8 cellular contexts compared by ENCODE assay signal in genomic region chr6:7673063-7673536, GRCh38. TPM values are rescaled to one million over a fixed set of nuclear protein-coding genes. Genes with fewer than 3 reads are reported as not detected.
DNase-seq lines count a peak whose midpoint lies in the region; FAIRE-seq and TF ChIP-seq lines count a peak whose summit lies in the region.
"Had no signal": no experiment of that assay in that cellular context is flagged by ENCODE, and none has a peak within 500 bp of the region (broad histone marks: within the 10 kb centered on the region; RNA-seq: fewer than 3 reads in every experiment).

No MANE protein-coding gene starts in this region.

- H3K9me3 ChIP-seq in mammary epithelial cell (replicated peaks; ENCODE audit: insufficient read depth, low read length) (no peaks in the 10 kb centered on the region), kidney (ENCODE audit: control insufficient read depth in 1 of 2, low read length in 2 of 2) (no peaks in the 10 kb centered on the region), thyroid gland (no peaks in the 10 kb centered on the region)

- no peak overlapping the region for H3K9ac ChIP-seq in mammary epithelial cell (ENCODE audit: insufficient read depth, low read length)
- H3K9ac ChIP-seq in kidney (ENCODE audit: low read length in 2 of 2) = no peak overlapping the region

- H3K36me3 ChIP-seq in mammary epithelial cell (ENCODE audit: insufficient read depth, low read length) = no peaks in the 10 kb centered on the region
- no peaks in the 10 kb centered on the region for H3K36me3 ChIP-seq in kidney (ENCODE audit: control insufficient read depth in 1 of 2, insufficient read depth in 2 of 2, low read length in 2 of 2)
- no peaks in the 10 kb centered on the region for H3K36me3 ChIP-seq in thyroid gland

- H3K4me1 ChIP-seq in mammary epithelial cell (ENCODE audit: insufficient read depth, low read length) (peaks cover 35% of the 10 kb centered on the region), kidney (ENCODE audit: control insufficient read depth in 1 of 2, insufficient read depth in 1 of 2, low read depth in 1 of 2, low read length in 2 of 2) (no peaks in the 10 kb centered on the region), thyroid gland (peaks cover 20% of the 10 kb centered on the region in 2 donors)

- no peaks in the 10 kb centered on the region for H3K79me2 ChIP-seq in mammary epithelial cell (ENCODE audit: insufficient read depth, low read length)

- no peaks in the 10 kb centered on the region for H3K27me3 ChIP-seq in mammary epithelial cell (ENCODE audit: insufficient read depth, low read length)
- no peaks in the 10 kb centered on the region for H3K27me3 ChIP-seq in thyroid gland

- TF ChIP-seq POLR2A in thyroid gland (IDR thresholded peaks at IDR 0.05) = no peak

- peaks cover 4% of the 10 kb centered on the region for H3K27me3 Mint-ChIP-seq in T-helper 2 cell treated with Interferon-gamma antibody and Interleukin-4, amounts not matched to agents 5 μg/mL and 100 μg/mL, for 36 hours (ENCODE audit: low read depth)
- H3K27me3 Mint-ChIP-seq in activated T-cell treated with anti-CD3 and anti-CD28 coated beads, Interleukin-2, amount 50 U/mL, for 24 hours = peaks cover 22% of the 10 kb centered on the region

- intact Hi-C loops in mammary epithelial cell (cut with micrococcal nuclease) = loop anchor here (5.0 kb wide), 1 partner anchor 49 kb away; no protein-coding TSS in a partner anchor
- intact Hi-C loops in kidney (cut with DNase I) = no loop called here
- intact Hi-C loops in thyroid gland (cut with DNase I) = no loop called here

- no TSS peak for BruUV-seq in mammary epithelial cell (replicated peaks; lab: Mats Ljungman, UMichigan)

- TF ChIP-seq CTCF in mammary epithelial cell (conservative IDR thresholded peaks at IDR 0.05 in 1 of 2, IDR thresholded peaks at IDR 0.05 in 1 of 2; ENCODE audit: extremely low read depth in 1 of 2, insufficient read depth in 1 of 2, low read depth in 1 of 2, low read length in 2 of 2) (peak in 1 of 2 donors; percentile 44), kidney (IDR thresholded peaks at IDR 0.05; ENCODE audit: borderline replicate concordance, extremely low read depth, insufficient read depth) (no peak), thyroid gland (IDR thresholded peaks at IDR 0.05) (no peak)

- H3K36me3 Mint-ChIP-seq in T-helper 2 cell treated with Interferon-gamma antibody and Interleukin-4, amounts not matched to agents 5 μg/mL and 100 μg/mL, for 36 hours (ENCODE audit: low read depth) = no peaks in the 10 kb centered on the region
- H3K36me3 Mint-ChIP-seq in activated T-cell treated with anti-CD3 and anti-CD28 coated beads, Interleukin-2, amount 50 U/mL, for 24 hours (ENCODE audit: low read depth) = no peaks in the 10 kb centered on the region

- H2AFZ ChIP-seq in mammary epithelial cell (ENCODE audit: low read depth, low read length) = peak overlapping the region; percentile 76

- H3K27ac ChIP-seq in mammary epithelial cell (ENCODE audit: insufficient read depth, low read depth, low read length) (peak overlapping the region; percentile 41), kidney (ENCODE audit: low read depth in 2 of 2, low read length in 2 of 2) (no peak overlapping the region), thyroid gland (no peak overlapping the region)

- no peaks in the 10 kb centered on the region for H3K4me1 Mint-ChIP-seq in T-helper 2 cell treated with Interferon-gamma antibody and Interleukin-4, amounts not matched to agents 5 μg/mL and 100 μg/mL, for 36 hours (ENCODE audit: low read depth)
- H3K4me1 Mint-ChIP-seq in activated T-cell treated with anti-CD3 and anti-CD28 coated beads, Interleukin-2, amount 50 U/mL, for 24 hours (ENCODE audit: low read depth) = no peaks in the 10 kb centered on the region

- no peaks in the 10 kb centered on the region for H4K20me1 ChIP-seq in mammary epithelial cell (ENCODE audit: insufficient read depth, low read length)

- H3K9me3 Mint-ChIP-seq in T-helper 2 cell treated with Interferon-gamma antibody and Interleukin-4, amounts not matched to agents 5 μg/mL and 100 μg/mL, for 36 hours = no peaks in the 10 kb centered on the region
- no peaks in the 10 kb centered on the region for H3K9me3 Mint-ChIP-seq in activated T-cell treated with anti-CD3 and anti-CD28 coated beads, Interleukin-2, amount 50 U/mL, for 24 hours

- no peak overlapping the region for H3K4me3 Mint-ChIP-seq in T-helper 2 cell treated with Interferon-gamma antibody and Interleukin-4, amounts not matched to agents 5 μg/mL and 100 μg/mL, for 36 hours
- H3K4me3 Mint-ChIP-seq in activated T-cell treated with anti-CD3 and anti-CD28 coated beads, Interleukin-2, amount 50 U/mL, for 24 hours = no peak overlapping the region

- peak; percentile 65 for DNase-seq in KBM-7
- peak; percentile 81 for DNase-seq in mammary epithelial cell
- DNase-seq in kidney = peak; percentile 88
- peak; percentile 55 to 63 for DNase-seq in thyroid gland
- DNase-seq in NCI-H510A treated with DMSO at 0.1 percent for 48 hours (lab: John Stamatoyannopoulos, UW) = no peak
- no peak for DNase-seq in T-helper 2 cell treated with Interferon-gamma antibody and Interleukin-4, amounts not matched to agents 5 μg/mL and 100 μg/mL, for 36 hours (ENCODE audit: low spot score)
- DNase-seq in activated T-cell treated with anti-CD3 and anti-CD28 coated beads, Interleukin-2, amount 50 U/mL, for 24 hours = no peak

- FAIRE-seq in kidney (lab: Jason Lieb, UNC) = no peak

- dilution Hi-C loops in mammary epithelial cell (cut with HindIII; ENCODE audit: low sequenced_read_pairs) = no loop called here

- CTCF ChIA-PET in mammary epithelial cell (lab: Charles Lee; ENCODE audit: low non-redundant PET) = interaction anchor here (0.6 kb wide), 1 partner anchor 50 kb away, joined by 3 read pairs; no protein-coding TSS in a partner anchor

- WGBS in mammary epithelial cell (ENCODE audit: low coverage, missing lambda C conversion rate) = 7% methylated on average over 2 of the region's 16 CpGs
- 37 to 49% methylated on average over 12 to 16 of the region's 16 CpGs for WGBS in thyroid gland, 2 donors

- in situ Hi-C loops in KBM-7 (cut with MboI; ENCODE audit: low pct_unique_long_range_greater_than_20kb, low sequenced_read_pairs) (no loop called here), mammary epithelial cell (cut with MboI; ENCODE audit: low sequenced_read_pairs in 2 of 2) (no loop called here)

- no peak overlapping the region for H3K27ac Mint-ChIP-seq in T-helper 2 cell treated with Interferon-gamma antibody and Interleukin-4, amounts not matched to agents 5 μg/mL and 100 μg/mL, for 36 hours
- H3K27ac Mint-ChIP-seq in activated T-cell treated with anti-CD3 and anti-CD28 coated beads, Interleukin-2, amount 50 U/mL, for 24 hours = no peak overlapping the region

- H3K4me3 ChIP-seq in mammary epithelial cell (replicated peaks in 1 of 3; ENCODE audit: insufficient read depth in 1 of 3, low read depth in 2 of 3, low read length in 3 of 3) = no peak overlapping the region
- H3K4me3 ChIP-seq in kidney (ENCODE audit: low read length in 2 of 2) = no peak overlapping the region
- no peak overlapping the region for H3K4me3 ChIP-seq in thyroid gland (replicated peaks in 1 of 3)

- peak overlapping the region; percentile 54 for H3K4me2 ChIP-seq in mammary epithelial cell (ENCODE audit: insufficient read depth, low read depth, low read length)

RNA-seq across cellular contexts. Expression of gene BMP6, which starts 52.8 kb away (rescaled TPM):
- total RNA-seq in mammary epithelial cell = 1 to 10 TPM in 1 of 2 donors, under 1 TPM in 1; 0.33 to 1.2 TPM
- polyA plus RNA-seq in mammary epithelial cell = 4.2 TPM
- polyA minus RNA-seq in mammary epithelial cell = 12.1 TPM
- 10.0 TPM for total RNA-seq in kidney
- 5.0 TPM for polyA plus RNA-seq in kidney (ENCODE audit: insufficient read depth, low read depth, low replicate concordance)
- 1 to 10 TPM in 3 of 4 donors, under 1 TPM in 1; 0.78 to 3.1 (median 1.9) TPM for total RNA-seq in thyroid gland
- total RNA-seq: T-helper 2 cell treated with Interferon-gamma antibody and Interleukin-4, amounts not matched to agents 100 ng/mL and 5 ng/mL, for 36 hours had no signal

Comparison
In these comparisons a context has a peak if more than half of its experiments do, and no peak if none do; other contexts are left out.
1. DNase-seq: peak in KBM-7 (single experiment), mammary epithelial cell (single experiment), kidney (single experiment) and thyroid gland (2 of 2); none in NCI-H510A treated with DMSO at 0.1 percent for 48 hours (single experiment), T-helper 2 cell treated with Interferon-gamma antibody and Interleukin-4, amounts not matched to agents 5 μg/mL and 100 μg/mL, for 36 hours (single experiment) and activated T-cell treated with anti-CD3 and anti-CD28 coated beads, Interleukin-2, amount 50 U/mL, for 24 hours (single experiment).